In genomic region chr6:144055121-144055931, GRCh38 we compare ENCODE assay signal across 8 cellular contexts. TPM values are rescaled to one million over a fixed set of nuclear protein-coding genes. Genes with fewer than 3 reads are reported as not detected.
A peak's percentile ranks its signal among the peaks of the same experiment; 100 is the strongest.
DNase-seq lines count a peak whose midpoint lies in the region; ATAC-seq and TF ChIP-seq lines count a peak whose summit lies in the region.

No MANE protein-coding gene starts in this region.

- TF ChIP-seq POLR2A in sigmoid colon (IDR thresholded peaks at IDR 0.05) (no peak), thyroid gland (IDR thresholded peaks at IDR 0.05) (no peak)

- H3K4me3 Mint-ChIP-seq in naive B cell: peak overlapping the region; percentile 64 to 96 (median 88)

- no peaks in the 10 kb centered on the region for H3K36me3 Mint-ChIP-seq in naive B cell

- no peaks in the 10 kb centered on the region for H3K9me3 ChIP-seq in sigmoid colon
- H3K9me3 ChIP-seq in thyroid gland: no peaks in the 10 kb centered on the region

- TF ChIP-seq CTCF in sigmoid colon (IDR thresholded peaks at IDR 0.05) (no peak), thyroid gland (IDR thresholded peaks at IDR 0.05) (no peak)

- intact Hi-C loops in left ventricle myocardium superior (cut with micrococcal nuclease): no loop called here
- intact Hi-C loops in sigmoid colon (cut with DNase I): no loop called here
- intact Hi-C loops in thyroid gland (cut with DNase I): no loop called here

- H3K27me3 ChIP-seq in sigmoid colon (no peaks in the 10 kb centered on the region), thyroid gland (no peaks in the 10 kb centered on the region)

- H3K4me3 ChIP-seq in sigmoid colon (no peak overlapping the region), thyroid gland (replicated peaks in 1 of 3) (no peak overlapping the region)

- 21 to 31% methylated on average over 6 of the region's 6 CpGs for WGBS in sigmoid colon, 2 donors
- 77 to 89% methylated on average over 6 of the region's 6 CpGs for WGBS in thyroid gland, 2 donors

- H3K27ac ChIP-seq in sigmoid colon (no peak overlapping the region), thyroid gland (no peak overlapping the region)

- H3K4me1 Mint-ChIP-seq in naive B cell: peaks cover 25 to 28% (median 26%) of the 10 kb centered on the region in 3 donors

- H3K36me3 ChIP-seq in sigmoid colon (no peaks in the 10 kb centered on the region), thyroid gland (no peaks in the 10 kb centered on the region)

- peak overlapping the region; percentile 14 to 97 (median 94) for H3K27ac Mint-ChIP-seq in naive B cell

- H3K27me3 Mint-ChIP-seq in naive B cell: no peaks in the 10 kb centered on the region

- no peak for TF ChIP-seq EP300 in sigmoid colon (IDR thresholded peaks at IDR 0.05)

- H3K4me1 ChIP-seq in sigmoid colon: no peaks in the 10 kb centered on the region
- H3K4me1 ChIP-seq in thyroid gland: no peaks in the 10 kb centered on the region

- no peaks in the 10 kb centered on the region for H3K9me3 Mint-ChIP-seq in naive B cell

- peak; percentile 38 to 49 for DNase-seq in activated CD4-positive, alpha-beta T cell treated with anti-CD3 and anti-CD28 coated beads for 4 hours
- DNase-seq in naive B cell (no peak), NCI-H526 (lab: John Stamatoyannopoulos, UW) (no peak), left ventricle myocardium superior (no peak), sigmoid colon (no peak), thyroid gland (no peak)

- ATAC-seq in GM18909 (IDR thresholded peaks at IDR 0.05; ENCODE audit: poor library complexity, unreplicated experiment) (peak; percentile 86), HG02981 (IDR thresholded peaks at IDR 0.05; ENCODE audit: unreplicated experiment) (peak; percentile 82), naive B cell (ENCODE audit: low read depth in 2 of 2) (peak; percentile 88 to 89), left ventricle myocardium superior (no peak)

RNA-seq across cellular contexts. Expression of gene SF3B5, which starts 40.0 kb away (rescaled TPM):
- polyA plus RNA-seq in naive B cell (ENCODE audit: low read depth in 6 of 6) (100 to 1,000 TPM; 314 to 420 (median 370) TPM), sigmoid colon (100 to 1,000 TPM; 300 to 370 (median 302) TPM)
- total RNA-seq in left ventricle myocardium superior (125 TPM), sigmoid colon (100 to 1,000 TPM; 110 to 200 (median 171) TPM), thyroid gland (100 to 1,000 TPM in 2 of 4 donors, 10 to 100 TPM in 2; 63.1 to 205 (median 133) TPM)

RNA-seq across cellular contexts. Expression of gene PLAGL1, which starts 47.3 kb away (rescaled TPM):
- polyA plus RNA-seq in naive B cell (ENCODE audit: low read depth in 6 of 6) (10 to 100 TPM in 3 of 6 donors, 1 to 10 TPM in 3; 8.5 to 12.5 (median 10.1) TPM), sigmoid colon (10 to 100 TPM; 12.7 to 16.2 (median 14.4) TPM)
- total RNA-seq in left ventricle myocardium superior (10.9 TPM), sigmoid colon (10 to 100 TPM in 3 of 4 donors, 1 to 10 TPM in 1; 9.8 to 31.3 (median 13.2) TPM), thyroid gland (10 to 100 TPM in 1 of 4 donors, 1 to 10 TPM in 3; 6.6 to 10.5 (median 7.4) TPM)

Comparison
In these comparisons a context has a peak if more than half of its experiments do, and no peak if none do; other contexts are left out.
1. DNase-seq: peak in activated CD4-positive, alpha-beta T cell treated with anti-CD3 and anti-CD28 coated beads for 4 hours (2 of 2); none in naive B cell (single experiment), NCI-H526 (0 of 2), left ventricle myocardium superior (single experiment), sigmoid colon (single experiment) and thyroid gland (0 of 2).